Comparison of ENCODE assay signal across 8 cellular contexts in the genomic region with DNA sequence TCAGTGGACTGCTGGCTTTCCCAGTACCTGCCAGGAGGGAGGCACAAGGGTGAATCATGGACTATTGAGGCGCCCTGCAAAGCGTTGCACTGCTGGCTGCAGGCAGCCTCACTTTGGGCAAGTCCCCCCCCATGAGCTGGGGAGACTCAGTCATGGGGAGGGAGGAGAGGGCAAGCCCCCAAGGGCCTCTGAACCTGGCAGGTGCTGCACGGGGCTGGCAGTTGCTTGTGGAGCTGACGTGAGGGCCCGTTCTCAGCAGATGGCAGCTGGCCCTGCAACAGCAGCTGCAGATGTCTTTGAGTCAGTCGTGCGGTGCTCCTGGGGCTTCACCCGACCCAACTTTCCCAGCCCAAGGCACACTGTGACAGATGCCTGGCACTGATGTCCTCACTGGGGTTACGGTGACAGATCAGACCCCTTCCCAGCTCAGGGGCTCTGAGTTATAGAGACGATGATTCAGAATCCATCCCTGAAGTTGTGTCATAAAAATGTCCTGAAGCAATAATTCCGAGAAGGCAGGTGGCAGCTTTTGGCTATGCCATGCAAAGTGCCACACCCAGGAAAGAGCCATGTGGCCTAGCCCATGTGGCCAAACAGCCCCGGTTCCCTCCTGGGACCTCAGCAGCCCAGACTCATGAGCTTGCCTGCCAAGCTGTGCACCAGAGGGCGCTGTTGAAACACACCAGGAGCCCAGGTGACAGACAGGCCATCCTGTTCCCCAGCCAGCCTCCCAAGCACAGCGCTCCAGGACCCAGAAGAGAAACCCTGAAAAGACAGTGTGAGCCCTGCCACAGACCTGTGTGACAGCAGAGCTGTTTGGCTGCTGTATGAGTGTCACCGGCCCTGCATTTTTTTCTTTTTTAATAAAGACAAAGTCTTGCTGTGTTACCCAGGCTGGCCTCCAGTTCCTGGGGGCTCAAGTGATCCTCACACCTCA. TPM values are rescaled to one million over a fixed set of nuclear protein-coding genes. Genes with fewer than 3 reads are reported as not detected.
DNase-seq lines count a peak whose midpoint lies in the region; ATAC-seq and TF ChIP-seq lines count a peak whose summit lies in the region.

No MANE protein-coding gene starts in this region.

- H3K79me2 ChIP-seq in SU-DHL-6 (ENCODE audit: insufficient read depth, low read length): peaks cover 30% of the 10 kb centered on the region

- H3K4me1 ChIP-seq in heart left ventricle: peaks cover 0 to 9% (median 4%) of the 10 kb centered on the region in 12 donors
- H3K4me1 ChIP-seq in uterus: no peaks in the 10 kb centered on the region

- no peak for TF ChIP-seq POLR2A in heart left ventricle (IDR thresholded peaks at IDR 0.05)
- peak in 1 of 2 donors; percentile 4 for TF ChIP-seq POLR2A in uterus (IDR thresholded peaks at IDR 0.05)

- H3K9me3 ChIP-seq in SU-DHL-6 (ENCODE audit: insufficient read depth, low read length): no peaks in the 10 kb centered on the region
- no peaks in the 10 kb centered on the region for H3K9me3 ChIP-seq in heart left ventricle
- H3K9me3 ChIP-seq in uterus: no peaks in the 10 kb centered on the region

- H3K4me3 ChIP-seq in SU-DHL-6 (ENCODE audit: insufficient read depth, low read length, poor library complexity, severe bottlenecking) (no peak overlapping the region), heart left ventricle (no peak overlapping the region), uterus (no peak overlapping the region)

- TF ChIP-seq CTCF in SU-DHL-6 (IDR thresholded peaks at IDR 0.05; ENCODE audit: insufficient read depth, low read length, poor library complexity, severe bottlenecking) (peak; percentile 89), heart left ventricle (IDR thresholded peaks at IDR 0.05) (peak; percentile 73 to 92 (median 87)), uterus (IDR thresholded peaks at IDR 0.05) (peak; percentile 83 to 92 (median 88))

- peaks cover 20% of the 10 kb centered on the region for H3F3A ChIP-seq in SU-DHL-6 (ENCODE audit: insufficient read depth)

- 38 to 52% (median 52%) methylated on average over 8 to 15 of the region's 15 CpGs for WGBS in heart left ventricle, 4 donors

- no peaks in the 10 kb centered on the region for H3K27me3 ChIP-seq in SU-DHL-6 (ENCODE audit: low read length)
- no peaks in the 10 kb centered on the region for H3K27me3 ChIP-seq in heart left ventricle
- no peaks in the 10 kb centered on the region for H3K27me3 ChIP-seq in uterus

- intact Hi-C loops in heart left ventricle (cut with DNase I) (loop anchor here (2.0 to 10.0 kb wide), 12 partner anchors 49 to 552 kb away; partner anchors contain the start of gene LDLR (in 3 of the 10)), uterus (cut with DNase I; ENCODE audit: low total_unique reads) (loop anchor here (10.0 kb wide), 1 partner anchor 169 kb away; no protein-coding TSS in a partner anchor)

- H3K36me3 ChIP-seq in SU-DHL-6 (ENCODE audit: low read length) (peaks cover 22% of the 10 kb centered on the region), heart left ventricle (peaks cover 0 to 98% (median 83%) of the 10 kb centered on the region in 9 donors), uterus (no peaks in the 10 kb centered on the region)

- peak; percentile 84 for DNase-seq in EL
- DNase-seq in H4 (ENCODE audit: low spot score): peak; percentile 81
- DNase-seq in NCI-H1105 (lab: John Stamatoyannopoulos, UW): peak; percentile 65
- peak; percentile 70 for DNase-seq in activated naive CD8-positive, alpha-beta T cell treated with anti-CD3 and anti-CD28 coated beads, Interleukin-2, amount 50 U/mL, for 16 hours (ENCODE audit: low read depth, low spot score)
- peak; percentile 89 to 95 (median 92) for DNase-seq in heart left ventricle
- DNase-seq in renal cortical epithelial cell (ENCODE audit: low read depth): peak; percentile 78
- peak; percentile 89 to 91 for DNase-seq in uterus

- peaks cover 4% of the 10 kb centered on the region; the same call in 1 of the 2 replicates for H4K20me1 ChIP-seq in SU-DHL-6 (ENCODE audit: low read depth, low read length)

- H3K27ac ChIP-seq in SU-DHL-6 (ENCODE audit: low read depth, low read length) (peak overlapping the region; percentile 88), heart left ventricle (peak overlapping the region in 4 of 12 donors; percentile 9 to 33 (median 20)), uterus (peak overlapping the region in 1 of 2 donors; percentile 23)

- no peak overlapping the region for H2AFZ ChIP-seq in SU-DHL-6 (ENCODE audit: low read depth, low read length, severe bottlenecking)

- H3K4me2 ChIP-seq in SU-DHL-6 (ENCODE audit: low read depth, low read length, poor library complexity, severe bottlenecking): peak overlapping the region; percentile 29

- no peaks in the 10 kb centered on the region for H3K9me2 ChIP-seq in SU-DHL-6 (replicated peaks; ENCODE audit: insufficient read depth, low read length)

- no peak overlapping the region for H3K9ac ChIP-seq in SU-DHL-6 (ENCODE audit: low read length)

- ATAC-seq in heart left ventricle: peak; percentile 93 to 96 (median 93)

RNA-seq across cellular contexts. Expression of gene LDLR, which starts 53.6 kb away (rescaled TPM):
- total RNA-seq in H4 (2014; rRNA removed; shearing (Covaris generic)): 82.0 and 87.2 TPM in 2 replicates
- 10 to 100 TPM in 8 of 9 donors, 1 to 10 TPM in 1; 4.3 to 30.9 (median 19.0) TPM for total RNA-seq in heart left ventricle
- polyA plus RNA-seq in heart left ventricle: 10 to 100 TPM in 1 of 2 donors, 1 to 10 TPM in 1; 4.5 to 45.9 TPM
- 76.7 and 173 TPM in 2 replicates for total RNA-seq in renal cortical epithelial cell
- 10 to 100 TPM in 3 of 4 donors, 1 to 10 TPM in 1; 7.9 to 55.3 (median 48.8) TPM for total RNA-seq in uterus
